Comparison of ENCODE assay signal across 1 cellular context in the genomic region with DNA sequence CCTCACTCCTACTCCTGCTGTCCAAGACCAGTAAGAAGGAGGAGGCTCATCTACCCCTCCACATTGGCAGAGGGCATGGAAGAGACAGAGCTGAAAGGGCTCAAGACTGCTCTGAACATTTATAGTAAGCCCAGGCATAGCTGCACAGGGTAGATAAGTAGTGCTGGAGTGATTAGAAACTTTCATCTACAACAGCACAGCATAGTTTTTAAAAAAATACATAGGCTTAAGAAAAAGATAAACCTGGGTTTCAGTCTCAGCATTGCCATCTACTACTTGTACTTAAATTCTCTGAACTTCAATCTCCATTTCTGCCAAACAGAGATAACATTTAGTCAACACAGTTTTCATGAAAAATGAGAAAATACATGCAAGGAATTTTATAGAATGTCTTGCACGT.
A peak's percentile ranks its signal among the peaks of the same experiment; 100 is the strongest.
TF ChIP-seq lines count a peak whose summit lies in the region.

No MANE protein-coding gene starts in this region.

TF ChIP-seq in K562, 482 proteins besides CTCF, POLR2A, EP300 and RAD21 (continued from another document and continues in another):
- TF ChIP-seq, protein P1, sequence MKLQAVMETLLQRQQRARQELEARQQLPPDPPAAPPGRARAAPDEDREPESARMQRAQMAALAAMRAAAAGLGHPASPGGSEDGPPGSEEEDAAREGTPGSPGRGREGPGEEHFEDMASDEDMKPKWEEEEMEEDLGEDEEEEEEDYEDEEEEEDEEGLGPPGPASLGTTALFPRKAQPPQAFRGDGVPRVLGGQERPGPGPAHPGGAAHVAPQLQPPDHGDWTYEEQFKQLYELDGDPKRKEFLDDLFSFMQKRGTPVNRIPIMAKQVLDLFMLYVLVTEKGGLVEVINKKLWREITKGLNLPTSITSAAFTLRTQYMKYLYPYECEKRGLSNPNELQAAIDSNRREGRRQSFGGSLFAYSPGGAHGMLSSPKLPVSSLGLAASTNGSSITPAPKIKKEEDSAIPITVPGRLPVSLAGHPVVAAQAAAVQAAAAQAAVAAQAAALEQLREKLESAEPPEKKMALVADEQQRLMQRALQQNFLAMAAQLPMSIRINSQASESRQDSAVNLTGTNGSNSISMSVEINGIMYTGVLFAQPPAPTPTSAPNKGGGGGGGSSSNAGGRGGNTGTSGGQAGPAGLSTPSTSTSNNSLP (IDR thresholded peaks at IDR 0.05; ENCODE audit: borderline replicate concordance, low read depth, low read length), result no peak
- TF ChIP-seq GATAD2B (IDR thresholded peaks at IDR 0.05; ENCODE audit: borderline replicate concordance) (no peak), SIRT6 (IDR thresholded peaks at IDR 0.05; ENCODE audit: low read depth, low read length) (no peak), SOX6 (IDR thresholded peaks at IDR 0.05) (peak; percentile 67), POLR3A (IDR thresholded peaks at IDR 0.05; ENCODE audit: borderline replicate concordance, extremely low read depth, insufficient read depth, insufficient read length) (no peak), ATF7 (IDR thresholded peaks at IDR 0.05) (no peak), PHF8 (IDR thresholded peaks at IDR 0.05; ENCODE audit: borderline replicate concordance, low read length) (no peak), LEF1 (IDR thresholded peaks at IDR 0.05) (no peak), CBFA2T3 (IDR thresholded peaks at IDR 0.05) (peak; percentile 86), RBBP5 (IDR thresholded peaks at IDR 0.05; ENCODE audit: borderline replicate concordance, insufficient read depth, low read length, poor library complexity, severe bottlenecking) (no peak), ZNF583 (CRISPR knock-in tag; IDR thresholded peaks at IDR 0.05) (no peak), NFIC (IDR thresholded peaks at IDR 0.05) (no peak), KLF6 (CRISPR knock-in tag; IDR thresholded peaks at IDR 0.05; ENCODE audit: borderline replicate concordance) (no peak), NFXL1 (CRISPR knock-in tag; IDR thresholded peaks at IDR 0.05) (no peak), TCF7L2 (IDR thresholded peaks at IDR 0.05; ENCODE audit: low read depth, low read length) (no peak), SNIP1 (IDR thresholded peaks at IDR 0.05; ENCODE audit: low read depth) (no peak), ZC3H11A (IDR thresholded peaks at IDR 0.05; ENCODE audit: low read depth, low read length) (no peak), TCFL5 (CRISPR knock-in tag; conservative IDR thresholded peaks at IDR 0.05) (no peak), KDM5B (IDR thresholded peaks at IDR 0.05; ENCODE audit: insufficient replicate concordance, low read depth, low read length) (no peak), TRIM24 (IDR thresholded peaks at IDR 0.05) (peak; percentile 24 to 37; a peak in 2 of 4 replicates), SREBF2 (CRISPR knock-in tag; IDR thresholded peaks at IDR 0.05) (no peak), KAT8 (IDR thresholded peaks at IDR 0.05; ENCODE audit: low read depth) (no peak), TAF7 (tag; IDR thresholded peaks at IDR 0.05) (no peak), ZFP1 (CRISPR knock-in tag; IDR thresholded peaks at IDR 0.05) (no peak), BACH1 (tag; IDR thresholded peaks at IDR 0.05) (no peak), GATA2 (CRISPR knock-in tag; IDR thresholded peaks at IDR 0.05) (peak; percentile 51; the same call in 1 of the 2 replicates), ARNT (IDR thresholded peaks at IDR 0.05) (no peak), MCM5 (IDR thresholded peaks at IDR 0.05; ENCODE audit: low read depth) (no peak), GTF2F1 (IDR thresholded peaks at IDR 0.05; ENCODE audit: low read depth, low read length) (no peak), FOXA3 (CRISPR knock-in tag; conservative IDR thresholded peaks at IDR 0.05 in 1 of 2, IDR thresholded peaks at IDR 0.05 in 1 of 2) (no peak), ZNF347 (CRISPR knock-in tag; IDR thresholded peaks at IDR 0.05; ENCODE audit: low read depth) (no peak), CTBP1 (IDR thresholded peaks at IDR 0.05; ENCODE audit: borderline replicate concordance) (0 out of 2 replicates have a peak, but pooled peaks have one; percentile 10), HDAC2 (IDR thresholded peaks at IDR 0.05) (peak; percentile 59; the same call in 1 of the 2 replicates), KLF13 (tag; IDR thresholded peaks at IDR 0.05; ENCODE audit: borderline replicate concordance, low read depth) (no peak), CREBBP (IDR thresholded peaks at IDR 0.05; ENCODE audit: low read depth, low read length) (no peak), HNRNPH1 (optimal IDR thresholded peaks at IDR 0.05; ENCODE audit: low read depth, low read length) (no peak)
- TF ChIP-seq, protein P2, sequence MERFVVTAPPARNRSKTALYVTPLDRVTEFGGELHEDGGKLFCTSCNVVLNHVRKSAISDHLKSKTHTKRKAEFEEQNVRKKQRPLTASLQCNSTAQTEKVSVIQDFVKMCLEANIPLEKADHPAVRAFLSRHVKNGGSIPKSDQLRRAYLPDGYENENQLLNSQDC (CRISPR knock-in tag; IDR thresholded peaks at IDR 0.05), result no peak
- TF ChIP-seq, protein P3, sequence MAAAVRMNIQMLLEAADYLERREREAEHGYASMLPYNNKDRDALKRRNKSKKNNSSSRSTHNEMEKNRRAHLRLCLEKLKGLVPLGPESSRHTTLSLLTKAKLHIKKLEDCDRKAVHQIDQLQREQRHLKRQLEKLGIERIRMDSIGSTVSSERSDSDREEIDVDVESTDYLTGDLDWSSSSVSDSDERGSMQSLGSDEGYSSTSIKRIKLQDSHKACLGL (CRISPR knock-in tag; IDR thresholded peaks at IDR 0.05; ENCODE audit: borderline replicate concordance, poor library complexity, severe bottlenecking), result no peak
- TF ChIP-seq, protein P4, sequence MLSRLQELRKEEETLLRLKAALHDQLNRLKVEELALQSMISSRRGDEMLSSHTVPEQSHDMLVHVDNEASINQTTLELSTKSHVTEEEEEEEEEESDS (CRISPR knock-in tag; IDR thresholded peaks at IDR 0.05), result no peak
- TF ChIP-seq, protein P5, sequence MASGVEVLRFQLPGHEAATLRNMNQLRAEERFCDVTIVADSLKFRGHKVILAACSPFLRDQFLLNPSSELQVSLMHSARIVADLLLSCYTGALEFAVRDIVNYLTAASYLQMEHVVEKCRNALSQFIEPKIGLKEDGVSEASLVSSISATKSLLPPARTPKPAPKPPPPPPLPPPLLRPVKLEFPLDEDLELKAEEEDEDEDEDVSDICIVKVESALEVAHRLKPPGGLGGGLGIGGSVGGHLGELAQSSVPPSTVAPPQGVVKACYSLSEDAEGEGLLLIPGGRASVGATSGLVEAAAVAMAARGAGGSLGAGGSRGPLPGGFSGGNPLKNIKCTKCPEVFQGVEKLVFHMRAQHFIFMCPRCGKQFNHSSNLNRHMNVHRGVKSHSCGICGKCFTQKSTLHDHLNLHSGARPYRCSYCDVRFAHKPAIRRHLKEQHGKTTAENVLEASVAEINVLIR (CRISPR knock-in tag; IDR thresholded peaks at IDR 0.05), result no peak
- TF ChIP-seq, protein P6, sequence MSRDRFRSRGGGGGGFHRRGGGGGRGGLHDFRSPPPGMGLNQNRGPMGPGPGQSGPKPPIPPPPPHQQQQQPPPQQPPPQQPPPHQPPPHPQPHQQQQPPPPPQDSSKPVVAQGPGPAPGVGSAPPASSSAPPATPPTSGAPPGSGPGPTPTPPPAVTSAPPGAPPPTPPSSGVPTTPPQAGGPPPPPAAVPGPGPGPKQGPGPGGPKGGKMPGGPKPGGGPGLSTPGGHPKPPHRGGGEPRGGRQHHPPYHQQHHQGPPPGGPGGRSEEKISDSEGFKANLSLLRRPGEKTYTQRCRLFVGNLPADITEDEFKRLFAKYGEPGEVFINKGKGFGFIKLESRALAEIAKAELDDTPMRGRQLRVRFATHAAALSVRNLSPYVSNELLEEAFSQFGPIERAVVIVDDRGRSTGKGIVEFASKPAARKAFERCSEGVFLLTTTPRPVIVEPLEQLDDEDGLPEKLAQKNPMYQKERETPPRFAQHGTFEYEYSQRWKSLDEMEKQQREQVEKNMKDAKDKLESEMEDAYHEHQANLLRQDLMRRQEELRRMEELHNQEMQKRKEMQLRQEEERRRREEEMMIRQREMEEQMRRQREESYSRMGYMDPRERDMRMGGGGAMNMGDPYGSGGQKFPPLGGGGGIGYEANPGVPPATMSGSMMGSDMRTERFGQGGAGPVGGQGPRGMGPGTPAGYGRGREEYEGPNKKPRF (IDR thresholded peaks at IDR 0.05; ENCODE audit: low read depth, low read length), result no peak
- TF ChIP-seq, protein P7, sequence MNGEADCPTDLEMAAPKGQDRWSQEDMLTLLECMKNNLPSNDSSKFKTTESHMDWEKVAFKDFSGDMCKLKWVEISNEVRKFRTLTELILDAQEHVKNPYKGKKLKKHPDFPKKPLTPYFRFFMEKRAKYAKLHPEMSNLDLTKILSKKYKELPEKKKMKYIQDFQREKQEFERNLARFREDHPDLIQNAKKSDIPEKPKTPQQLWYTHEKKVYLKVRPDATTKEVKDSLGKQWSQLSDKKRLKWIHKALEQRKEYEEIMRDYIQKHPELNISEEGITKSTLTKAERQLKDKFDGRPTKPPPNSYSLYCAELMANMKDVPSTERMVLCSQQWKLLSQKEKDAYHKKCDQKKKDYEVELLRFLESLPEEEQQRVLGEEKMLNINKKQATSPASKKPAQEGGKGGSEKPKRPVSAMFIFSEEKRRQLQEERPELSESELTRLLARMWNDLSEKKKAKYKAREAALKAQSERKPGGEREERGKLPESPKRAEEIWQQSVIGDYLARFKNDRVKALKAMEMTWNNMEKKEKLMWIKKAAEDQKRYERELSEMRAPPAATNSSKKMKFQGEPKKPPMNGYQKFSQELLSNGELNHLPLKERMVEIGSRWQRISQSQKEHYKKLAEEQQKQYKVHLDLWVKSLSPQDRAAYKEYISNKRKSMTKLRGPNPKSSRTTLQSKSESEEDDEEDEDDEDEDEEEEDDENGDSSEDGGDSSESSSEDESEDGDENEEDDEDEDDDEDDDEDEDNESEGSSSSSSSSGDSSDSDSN (IDR thresholded peaks at IDR 0.05; ENCODE audit: borderline replicate concordance in 1 of 2, low read depth in 2 of 2, low read length in 2 of 2), result no peak
- TF ChIP-seq, protein P8, sequence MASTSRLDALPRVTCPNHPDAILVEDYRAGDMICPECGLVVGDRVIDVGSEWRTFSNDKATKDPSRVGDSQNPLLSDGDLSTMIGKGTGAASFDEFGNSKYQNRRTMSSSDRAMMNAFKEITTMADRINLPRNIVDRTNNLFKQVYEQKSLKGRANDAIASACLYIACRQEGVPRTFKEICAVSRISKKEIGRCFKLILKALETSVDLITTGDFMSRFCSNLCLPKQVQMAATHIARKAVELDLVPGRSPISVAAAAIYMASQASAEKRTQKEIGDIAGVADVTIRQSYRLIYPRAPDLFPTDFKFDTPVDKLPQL (IDR thresholded peaks at IDR 0.05; ENCODE audit: extremely low read depth, insufficient read length), result no peak
- TF ChIP-seq, protein P9, sequence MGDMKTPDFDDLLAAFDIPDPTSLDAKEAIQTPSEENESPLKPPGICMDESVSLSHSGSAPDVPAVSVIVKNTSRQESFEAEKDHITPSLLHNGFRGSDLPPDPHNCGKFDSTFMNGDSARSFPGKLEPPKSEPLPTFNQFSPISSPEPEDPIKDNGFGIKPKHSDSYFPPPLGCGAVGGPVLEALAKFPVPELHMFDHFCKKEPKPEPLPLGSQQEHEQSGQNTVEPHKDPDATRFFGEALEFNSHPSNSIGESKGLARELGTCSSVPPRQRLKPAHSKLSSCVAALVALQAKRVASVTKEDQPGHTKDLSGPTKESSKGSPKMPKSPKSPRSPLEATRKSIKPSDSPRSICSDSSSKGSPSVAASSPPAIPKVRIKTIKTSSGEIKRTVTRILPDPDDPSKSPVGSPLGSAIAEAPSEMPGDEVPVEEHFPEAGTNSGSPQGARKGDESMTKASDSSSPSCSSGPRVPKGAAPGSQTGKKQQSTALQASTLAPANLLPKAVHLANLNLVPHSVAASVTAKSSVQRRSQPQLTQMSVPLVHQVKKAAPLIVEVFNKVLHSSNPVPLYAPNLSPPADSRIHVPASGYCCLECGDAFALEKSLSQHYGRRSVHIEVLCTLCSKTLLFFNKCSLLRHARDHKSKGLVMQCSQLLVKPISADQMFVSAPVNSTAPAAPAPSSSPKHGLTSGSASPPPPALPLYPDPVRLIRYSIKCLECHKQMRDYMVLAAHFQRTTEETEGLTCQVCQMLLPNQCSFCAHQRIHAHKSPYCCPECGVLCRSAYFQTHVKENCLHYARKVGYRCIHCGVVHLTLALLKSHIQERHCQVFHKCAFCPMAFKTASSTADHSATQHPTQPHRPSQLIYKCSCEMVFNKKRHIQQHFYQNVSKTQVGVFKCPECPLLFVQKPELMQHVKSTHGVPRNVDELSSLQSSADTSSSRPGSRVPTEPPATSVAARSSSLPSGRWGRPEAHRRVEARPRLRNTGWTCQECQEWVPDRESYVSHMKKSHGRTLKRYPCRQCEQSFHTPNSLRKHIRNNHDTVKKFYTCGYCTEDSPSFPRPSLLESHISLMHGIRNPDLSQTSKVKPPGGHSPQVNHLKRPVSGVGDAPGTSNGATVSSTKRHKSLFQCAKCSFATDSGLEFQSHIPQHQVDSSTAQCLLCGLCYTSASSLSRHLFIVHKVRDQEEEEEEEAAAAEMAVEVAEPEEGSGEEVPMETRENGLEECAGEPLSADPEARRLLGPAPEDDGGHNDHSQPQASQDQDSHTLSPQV (IDR thresholded peaks at IDR 0.05), result no peak
- TF ChIP-seq, protein P10, sequence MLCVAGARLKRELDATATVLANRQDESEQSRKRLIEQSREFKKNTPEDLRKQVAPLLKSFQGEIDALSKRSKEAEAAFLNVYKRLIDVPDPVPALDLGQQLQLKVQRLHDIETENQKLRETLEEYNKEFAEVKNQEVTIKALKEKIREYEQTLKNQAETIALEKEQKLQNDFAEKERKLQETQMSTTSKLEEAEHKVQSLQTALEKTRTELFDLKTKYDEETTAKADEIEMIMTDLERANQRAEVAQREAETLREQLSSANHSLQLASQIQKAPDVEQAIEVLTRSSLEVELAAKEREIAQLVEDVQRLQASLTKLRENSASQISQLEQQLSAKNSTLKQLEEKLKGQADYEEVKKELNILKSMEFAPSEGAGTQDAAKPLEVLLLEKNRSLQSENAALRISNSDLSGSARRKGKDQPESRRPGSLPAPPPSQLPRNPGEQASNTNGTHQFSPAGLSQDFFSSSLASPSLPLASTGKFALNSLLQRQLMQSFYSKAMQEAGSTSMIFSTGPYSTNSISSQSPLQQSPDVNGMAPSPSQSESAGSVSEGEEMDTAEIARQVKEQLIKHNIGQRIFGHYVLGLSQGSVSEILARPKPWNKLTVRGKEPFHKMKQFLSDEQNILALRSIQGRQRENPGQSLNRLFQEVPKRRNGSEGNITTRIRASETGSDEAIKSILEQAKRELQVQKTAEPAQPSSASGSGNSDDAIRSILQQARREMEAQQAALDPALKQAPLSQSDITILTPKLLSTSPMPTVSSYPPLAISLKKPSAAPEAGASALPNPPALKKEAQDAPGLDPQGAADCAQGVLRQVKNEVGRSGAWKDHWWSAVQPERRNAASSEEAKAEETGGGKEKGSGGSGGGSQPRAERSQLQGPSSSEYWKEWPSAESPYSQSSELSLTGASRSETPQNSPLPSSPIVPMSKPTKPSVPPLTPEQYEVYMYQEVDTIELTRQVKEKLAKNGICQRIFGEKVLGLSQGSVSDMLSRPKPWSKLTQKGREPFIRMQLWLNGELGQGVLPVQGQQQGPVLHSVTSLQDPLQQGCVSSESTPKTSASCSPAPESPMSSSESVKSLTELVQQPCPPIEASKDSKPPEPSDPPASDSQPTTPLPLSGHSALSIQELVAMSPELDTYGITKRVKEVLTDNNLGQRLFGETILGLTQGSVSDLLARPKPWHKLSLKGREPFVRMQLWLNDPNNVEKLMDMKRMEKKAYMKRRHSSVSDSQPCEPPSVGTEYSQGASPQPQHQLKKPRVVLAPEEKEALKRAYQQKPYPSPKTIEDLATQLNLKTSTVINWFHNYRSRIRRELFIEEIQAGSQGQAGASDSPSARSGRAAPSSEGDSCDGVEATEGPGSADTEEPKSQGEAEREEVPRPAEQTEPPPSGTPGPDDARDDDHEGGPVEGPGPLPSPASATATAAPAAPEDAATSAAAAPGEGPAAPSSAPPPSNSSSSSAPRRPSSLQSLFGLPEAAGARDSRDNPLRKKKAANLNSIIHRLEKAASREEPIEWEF (CRISPR knock-in tag; IDR thresholded peaks at IDR 0.05), result no peak
